Comparison of ENCODE assay signal across 16 cellular contexts in the genomic region with DNA sequence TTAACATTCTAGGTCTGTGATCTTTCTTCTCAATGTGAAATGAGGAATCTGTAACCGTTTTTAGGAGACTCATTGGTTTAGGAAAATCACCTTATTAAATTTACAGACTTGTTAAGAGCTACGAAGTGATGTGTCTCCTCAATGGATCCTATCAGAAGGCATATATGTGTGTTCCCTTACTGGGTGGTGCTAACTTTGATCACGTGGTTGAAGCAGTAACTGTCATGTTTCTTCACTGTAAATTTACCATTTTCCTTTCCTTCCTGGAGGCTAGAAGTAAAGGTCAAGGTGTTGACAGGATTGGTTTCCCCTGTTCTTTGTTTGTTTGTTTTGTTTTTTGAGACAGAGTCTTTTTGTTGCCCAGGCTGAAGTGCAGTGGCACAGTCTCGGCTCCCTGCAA. TPM values are rescaled to one million over a fixed set of nuclear protein-coding genes. Genes with fewer than 3 reads are reported as not detected.
DNase-seq lines count a peak whose midpoint lies in the region; TF ChIP-seq lines count a peak whose summit lies in the region.
"Had no signal": no experiment of that assay in that cellular context is flagged by ENCODE, and none has a peak within 500 bp of the region (broad histone marks: within the 10 kb centered on the region; RNA-seq: fewer than 3 reads in every experiment).

No MANE protein-coding gene starts in this region.

- H3K9ac ChIP-seq in parathyroid adenoma, result no peak overlapping the region

- WGBS in adrenal gland, 4 donors, result 33 to 44% (median 40%) methylated on average over 4 of the region's 4 CpGs

- DNase-seq in activated naive CD4-positive, alpha-beta T cell treated with anti-CD3 and anti-CD28 coated beads, Interleukin-2, amount 10 ng/mL, durations not matched to agents 7 days and 5 days, result no peak
- no peak for DNase-seq in activated naive CD4-positive, alpha-beta T cell treated with anti-CD3 and anti-CD28 coated beads, Interleukin-2, amount 50 U/mL, for 16 hours
- DNase-seq in Jurkat, Clone E6-1 (ENCODE audit: low read depth, low spot score), result peak; percentile 31
- DNase-seq in activated T-helper 2 cell treated with anti-CD3 and anti-CD28 coated beads, Interferon-gamma antibody, Interleukin-2, Interleukin-4, amounts not matched to agents 10 μg/mL and 5 μg/mL and 100 μg/mL, durations not matched to agents 14 hours and 24 hours and 36 hours (ENCODE audit: low spot score), result no peak
- DNase-seq in NCI-H1694 (lab: John Stamatoyannopoulos, UW) (no peak), tibial artery (no peak), adrenal gland (no peak)
- DNase-seq: activated effector memory CD4-positive, alpha-beta T cell treated with Interleukin-2 at 50 U/mL for 16 hours; effector CD8-positive, alpha-beta T cell; esophagus squamous epithelium; NCI-H1105; NCI-H510A treated with DMSO at 0.1 percent for 48 hours; stimulated activated CD8-positive, alpha-beta memory T cell treated with anti-CD3 and anti-CD28 coated beads, Interleukin-4, amount 100 ng/mL, for 48 hours; testis had no signal

- H3K36me3 ChIP-seq in parathyroid adenoma (ENCODE audit: control insufficient read depth, insufficient read depth, low read length), result no peaks in the 10 kb centered on the region
- H3K36me3 ChIP-seq in tibial artery, result no peaks in the 10 kb centered on the region
- H3K36me3 ChIP-seq in adrenal gland (replicated peaks in 1 of 2), result no peaks in the 10 kb centered on the region
- H3K36me3 ChIP-seq: ascending aorta, esophagus squamous epithelium had no signal

- no peak overlapping the region for H3K4me2 ChIP-seq in parathyroid adenoma (ENCODE audit: low read length)

- peak overlapping the region; percentile 66 for H3K27ac Mint-ChIP-seq in activated naive CD4-positive, alpha-beta T cell treated with anti-CD3 and anti-CD28 coated beads, Interleukin-2, amount 10 ng/mL, durations not matched to agents 7 days and 5 days
- H3K27ac Mint-ChIP-seq in activated T-helper 2 cell treated with anti-CD3 and anti-CD28 coated beads, Interferon-gamma antibody, Interleukin-2, Interleukin-4, amounts not matched to agents 10 μg/mL and 5 μg/mL and 100 μg/mL, durations not matched to agents 14 hours and 24 hours and 36 hours, result peak overlapping the region; percentile 55

- peaks cover 19% of the 10 kb centered on the region for H3K36me3 Mint-ChIP-seq in activated naive CD4-positive, alpha-beta T cell treated with anti-CD3 and anti-CD28 coated beads, Interleukin-2, amount 10 ng/mL, durations not matched to agents 7 days and 5 days
- peaks cover 34% of the 10 kb centered on the region for H3K36me3 Mint-ChIP-seq in activated T-helper 2 cell treated with anti-CD3 and anti-CD28 coated beads, Interferon-gamma antibody, Interleukin-2, Interleukin-4, amounts not matched to agents 10 μg/mL and 5 μg/mL and 100 μg/mL, durations not matched to agents 14 hours and 24 hours and 36 hours (ENCODE audit: low read depth)

- no peak overlapping the region for H3K27ac ChIP-seq in parathyroid adenoma
- no peak overlapping the region for H3K27ac ChIP-seq in tibial artery
- H3K27ac ChIP-seq in adrenal gland, result no peak overlapping the region
- H3K27ac ChIP-seq: ascending aorta, testis had no signal

- H3K27me3 ChIP-seq in parathyroid adenoma (ENCODE audit: control insufficient read depth, insufficient read depth, low read length) (no peaks in the 10 kb centered on the region), tibial artery (no peaks in the 10 kb centered on the region), adrenal gland (no peaks in the 10 kb centered on the region)
- H3K27me3 ChIP-seq: ascending aorta, esophagus squamous epithelium, testis had no signal

- no peak overlapping the region for H3K4me3 ChIP-seq in Jurkat, Clone E6-1 (ENCODE audit: low read length)
- H3K4me3 ChIP-seq in parathyroid adenoma (ENCODE audit: low read depth, low read length) (no peak overlapping the region), tibial artery (no peak overlapping the region), adrenal gland (no peak overlapping the region)
- H3K4me3 ChIP-seq: ascending aorta, esophagus squamous epithelium had no signal

- no peaks in the 10 kb centered on the region for H3K9me3 Mint-ChIP-seq in activated naive CD4-positive, alpha-beta T cell treated with anti-CD3 and anti-CD28 coated beads, Interleukin-2, amount 10 ng/mL, durations not matched to agents 7 days and 5 days
- H3K9me3 Mint-ChIP-seq in activated T-helper 2 cell treated with anti-CD3 and anti-CD28 coated beads, Interferon-gamma antibody, Interleukin-2, Interleukin-4, amounts not matched to agents 10 μg/mL and 5 μg/mL and 100 μg/mL, durations not matched to agents 14 hours and 24 hours and 36 hours, result no peaks in the 10 kb centered on the region

- intact Hi-C loops in activated T-helper 2 cell treated with anti-CD3 and anti-CD28 coated beads, Interferon-gamma antibody, Interleukin-2, Interleukin-4, amounts not matched to agents 10 μg/mL and 5 μg/mL and 100 μg/mL, durations not matched to agents 14 hours and 24 hours and 36 hours (cut with micrococcal nuclease), result loop anchor here (5.0 kb wide), 1 partner anchor 260 kb away; a partner anchor contains a TSS
- intact Hi-C loops in tibial artery (cut with DNase I; ENCODE audit: low total_unique reads), result no loop called here
- intact Hi-C loops in adrenal gland (cut with DNase I), result no loop called here

- H3K9me3 ChIP-seq in parathyroid adenoma (ENCODE audit: control insufficient read depth, low read length) (no peaks in the 10 kb centered on the region), tibial artery (no peaks in the 10 kb centered on the region), adrenal gland (replicated peaks in 1 of 3) (no peaks in the 10 kb centered on the region)
- H3K9me3 ChIP-seq: ascending aorta, esophagus squamous epithelium, testis had no signal

- TF ChIP-seq CTCF in parathyroid adenoma (IDR thresholded peaks at IDR 0.05) (no peak), tibial artery (IDR thresholded peaks at IDR 0.05) (no peak), adrenal gland (IDR thresholded peaks at IDR 0.05) (no peak)

- no peaks in the 10 kb centered on the region for H3K79me2 ChIP-seq in parathyroid adenoma

- H3K4me1 ChIP-seq in parathyroid adenoma, result peaks cover 2% of the 10 kb centered on the region
- peaks cover 0 to 24% (median 13%) of the 10 kb centered on the region in 4 donors for H3K4me1 ChIP-seq in tibial artery
- H3K4me1 ChIP-seq in adrenal gland (replicated peaks in 1 of 2), result peaks cover 14 to 35% of the 10 kb centered on the region in 2 donors

- H2AFZ ChIP-seq in parathyroid adenoma, result peak overlapping the region; percentile 30

- H3K4me1 Mint-ChIP-seq in activated naive CD4-positive, alpha-beta T cell treated with anti-CD3 and anti-CD28 coated beads, Interleukin-2, amount 10 ng/mL, durations not matched to agents 7 days and 5 days, result peaks cover 43% of the 10 kb centered on the region
- peaks cover 32% of the 10 kb centered on the region for H3K4me1 Mint-ChIP-seq in activated T-helper 2 cell treated with anti-CD3 and anti-CD28 coated beads, Interferon-gamma antibody, Interleukin-2, Interleukin-4, amounts not matched to agents 10 μg/mL and 5 μg/mL and 100 μg/mL, durations not matched to agents 14 hours and 24 hours and 36 hours (ENCODE audit: low read depth)

- TF ChIP-seq POLR2A in adrenal gland (IDR thresholded peaks at IDR 0.05), result no peak

- no peak overlapping the region for H3K4me3 Mint-ChIP-seq in activated naive CD4-positive, alpha-beta T cell treated with anti-CD3 and anti-CD28 coated beads, Interleukin-2, amount 10 ng/mL, durations not matched to agents 7 days and 5 days
- H3K4me3 Mint-ChIP-seq in activated T-helper 2 cell treated with anti-CD3 and anti-CD28 coated beads, Interferon-gamma antibody, Interleukin-2, Interleukin-4, amounts not matched to agents 10 μg/mL and 5 μg/mL and 100 μg/mL, durations not matched to agents 14 hours and 24 hours and 36 hours (ENCODE audit: low read depth), result no peak overlapping the region

- peaks cover 11% of the 10 kb centered on the region for H3K27me3 Mint-ChIP-seq in activated naive CD4-positive, alpha-beta T cell treated with anti-CD3 and anti-CD28 coated beads, Interleukin-2, amount 10 ng/mL, durations not matched to agents 7 days and 5 days
- no peaks in the 10 kb centered on the region for H3K27me3 Mint-ChIP-seq in activated T-helper 2 cell treated with anti-CD3 and anti-CD28 coated beads, Interferon-gamma antibody, Interleukin-2, Interleukin-4, amounts not matched to agents 10 μg/mL and 5 μg/mL and 100 μg/mL, durations not matched to agents 14 hours and 24 hours and 36 hours (ENCODE audit: low read depth)

- CTCF ChIA-PET in activated naive CD4-positive, alpha-beta T cell treated with anti-CD3 and anti-CD28 coated beads, Interleukin-2, amount 10 ng/mL, durations not matched to agents 7 days and 5 days (lab: Charles Lee), result interaction anchor here (0.9 to 4.2 kb wide), 3 partner anchors 18 to 46 kb away, joined by 3 to 32 read pairs (median 4); a partner anchor contains a TSS

RNA-seq across cellular contexts. Expression of a gene that starts 1.4 kb away (rescaled TPM):
- polyA plus RNA-seq in Jurkat, Clone E6-1 (2012; ENCODE audit: insufficient read depth, insufficient read length), result 311 TPM
- 371 and 381 TPM in 2 replicates for total RNA-seq in activated T-helper 2 cell treated with anti-CD3 and anti-CD28 coated beads, Interferon-gamma antibody, Interleukin-2, Interleukin-4, amounts not matched to agents 10 μg/mL and 5 μg/mL and 100 μg/mL, durations not matched to agents 14 hours and 24 hours and 36 hours
- total RNA-seq in adrenal gland, result 10 to 100 TPM in 5 of 8 donors, 1 to 10 TPM in 3; 1.6 to 24.9 (median 13.5) TPM
- 10 to 100 TPM in 2 of 3 donors, 1 to 10 TPM in 1; 6.0 to 19.8 (median 12.8) TPM for polyA plus RNA-seq in adrenal gland

RNA-seq across cellular contexts. Expression of a gene that starts 18.4 kb away (rescaled TPM):
- 73.1 TPM for polyA plus RNA-seq in Jurkat, Clone E6-1 (2012; ENCODE audit: insufficient read depth, insufficient read length)
- total RNA-seq in activated T-helper 2 cell treated with anti-CD3 and anti-CD28 coated beads, Interferon-gamma antibody, Interleukin-2, Interleukin-4, amounts not matched to agents 10 μg/mL and 5 μg/mL and 100 μg/mL, durations not matched to agents 14 hours and 24 hours and 36 hours, result 208 and 215 TPM in 2 replicates
- 100 to 1,000 TPM in 1 of 8 donors, 10 to 100 TPM in 7; 59.9 to 103 (median 87.4) TPM for total RNA-seq in adrenal gland
- polyA plus RNA-seq in adrenal gland, result 10 to 100 TPM; 15.9 to 44.5 (median 21.4) TPM

RNA-seq across cellular contexts. Expression of a gene that starts 49.3 kb away (rescaled TPM):
- 94.3 TPM for polyA plus RNA-seq in Jurkat, Clone E6-1 (2012; ENCODE audit: insufficient read depth, insufficient read length)
- total RNA-seq in activated T-helper 2 cell treated with anti-CD3 and anti-CD28 coated beads, Interferon-gamma antibody, Interleukin-2, Interleukin-4, amounts not matched to agents 10 μg/mL and 5 μg/mL and 100 μg/mL, durations not matched to agents 14 hours and 24 hours and 36 hours, result 91.2 and 92.7 TPM in 2 replicates
- total RNA-seq in adrenal gland, result 10 to 100 TPM; 17.1 to 65.1 (median 40.1) TPM
- polyA plus RNA-seq in adrenal gland, result 10 to 100 TPM; 37.8 to 84.5 (median 54.8) TPM

Comparison
In these comparisons a context has a peak if more than half of its experiments do, and no peak if none do; other contexts are left out.
1. RNA of a gene that starts 1.4 kb away (total RNA-seq): 371 to 381 TPM in activated T-helper 2 cell treated with anti-CD3 and anti-CD28 coated beads, Interferon-gamma antibody, Interleukin-2, Interleukin-4, amounts not matched to agents 10 μg/mL and 5 μg/mL and 100 μg/mL, durations not matched to agents 14 hours and 24 hours and 36 hours; 1.6 to 24.9 TPM in adrenal gland; every median in the first group is over 10 times any median in the second.